Comparison of ENCODE assay signal across 8 cellular contexts in genomic region chr16:66551788-66552287, GRCh38. TPM values are rescaled to one million over a fixed set of nuclear protein-coding genes. Genes with fewer than 3 reads are reported as not detected.
A peak's percentile ranks its signal among the peaks of the same experiment; 100 is the strongest.
DNase-seq lines count a peak whose midpoint lies in the region; ATAC-seq lines count a peak whose summit lies in the region.

No MANE protein-coding gene starts in this region.

- H3K9me3 ChIP-seq in HUES6 (ENCODE audit: control insufficient read depth, insufficient read depth, low read depth, low read length) = peaks cover 3% of the 10 kb centered on the region

- H3K27ac Mint-ChIP-seq in naive thymus-derived CD8-positive, alpha-beta T cell = peak overlapping the region; percentile 88 to 97 (median 95)

- ATAC-seq in naive thymus-derived CD8-positive, alpha-beta T cell = peak in 1 of 2 donors; percentile 1
- no peak for ATAC-seq in left colon
- ATAC-seq in GM21390 (IDR thresholded peaks at IDR 0.05; ENCODE audit: unreplicated experiment) = no peak
- ATAC-seq in GM18909 (IDR thresholded peaks at IDR 0.05; ENCODE audit: poor library complexity, unreplicated experiment) = no peak

- peaks cover 0 to 16% (median 0%) of the 10 kb centered on the region in 3 donors for H3K36me3 Mint-ChIP-seq in naive thymus-derived CD8-positive, alpha-beta T cell

- peaks cover 58 to 88% (median 77%) of the 10 kb centered on the region in 4 donors for H3K4me1 Mint-ChIP-seq in naive thymus-derived CD8-positive, alpha-beta T cell

- POLR2A ChIA-PET in naive thymus-derived CD8-positive, alpha-beta T cell (lab: Charles Lee) = interaction anchor here (0.6 to 14.3 kb wide), 17 partner anchors 8 to 1011 kb away, joined by 3 to 213 read pairs (median 4); partner anchors contain the start of genes CMTM2, CMTM3, CTCF and DYNC1LI2

- H3K36me3 ChIP-seq in HUES6 (ENCODE audit: control insufficient read depth, insufficient read depth, low read length) = no peaks in the 10 kb centered on the region

- DNase-seq in EL = peak; percentile 15
- peak in 1 of 61 donors; percentile 50 for DNase-seq in caudate nucleus (lab: John Stamatoyannopoulos, UW)
- no peak for DNase-seq in naive thymus-derived CD8-positive, alpha-beta T cell
- DNase-seq in left colon = no peak
- DNase-seq in ACHN = no peak

- in situ Hi-C loops in ACHN (cut with HindIII; ENCODE audit: low pct_ligation_motif_present, low pct_unique_long_range_greater_than_20kb, low sequenced_read_pairs) = no loop called here

- intact Hi-C loops in left colon (cut with DNase I, micrococcal nuclease) = no loop called here

- H3K4me3 ChIP-seq in HUES6 (ENCODE audit: low read depth, low read length) = peak overlapping the region; percentile 59

- peaks cover 0 to 2% (median 0%) of the 10 kb centered on the region in 5 donors for H3K27me3 Mint-ChIP-seq in naive thymus-derived CD8-positive, alpha-beta T cell

- H3K9me3 Mint-ChIP-seq in naive thymus-derived CD8-positive, alpha-beta T cell = peaks cover 0 to 1% (median 0%) of the 10 kb centered on the region in 9 donors

- H3K27me3 ChIP-seq in HUES6 (ENCODE audit: control insufficient read depth, insufficient read depth, low read length) = peaks cover 15% of the 10 kb centered on the region

- H3K27ac ChIP-seq in HUES6 (ENCODE audit: low read depth, low read length) = no peak overlapping the region
- H3K27ac ChIP-seq in caudate nucleus (ENCODE audit: low read depth, low read length) = peak overlapping the region; percentile 100

- H3K9ac ChIP-seq in HUES6 (ENCODE audit: low read length) = peak overlapping the region; percentile 63

- H3K4me3 Mint-ChIP-seq in naive thymus-derived CD8-positive, alpha-beta T cell = peak overlapping the region; percentile 92 to 99 (median 96)

- peaks cover 9% of the 10 kb centered on the region for H3K4me1 ChIP-seq in HUES6 (ENCODE audit: control insufficient read depth, insufficient read depth, low read length)

RNA-seq across cellular contexts. Expression of gene CKLF, which starts 0.5 kb away (rescaled TPM):
- 10 to 100 TPM; 43.1 to 44.4 TPM for total RNA-seq in naive thymus-derived CD8-positive, alpha-beta T cell
- 100 to 1,000 TPM in 2 of 3 donors, 10 to 100 TPM in 1; 99.6 to 179 (median 111) TPM for polyA plus RNA-seq in naive thymus-derived CD8-positive, alpha-beta T cell
- total RNA-seq in left colon = 10 to 100 TPM; 27.5 to 31.8 TPM

RNA-seq across cellular contexts. Expression of gene TK2, which starts 1.9 kb away (rescaled TPM):
- 1 to 10 TPM; 6.8 to 8.7 TPM for total RNA-seq in naive thymus-derived CD8-positive, alpha-beta T cell
- 1 to 10 TPM; 1.9 to 4.0 (median 2.5) TPM for polyA plus RNA-seq in naive thymus-derived CD8-positive, alpha-beta T cell
- total RNA-seq in left colon = 10 to 100 TPM; 14.5 to 19.2 TPM

RNA-seq across cellular contexts. Expression of gene CMTM1, which starts 14.4 kb away (rescaled TPM):
- 1 to 10 TPM; 3.5 to 3.9 TPM for total RNA-seq in naive thymus-derived CD8-positive, alpha-beta T cell
- under 1 TPM in 2 of 3 donors, not detected in 1; 0.48 to 0.50 TPM for polyA plus RNA-seq in naive thymus-derived CD8-positive, alpha-beta T cell
- 1 to 10 TPM; 3.4 to 4.9 TPM for total RNA-seq in left colon

RNA-seq across cellular contexts. Expression of gene CMTM2, which starts 27.4 kb away (rescaled TPM):
- total RNA-seq in naive thymus-derived CD8-positive, alpha-beta T cell = under 1 TPM in 1 of 2 experiments, not detected in 1; 0.58 TPM
- polyA plus RNA-seq in naive thymus-derived CD8-positive, alpha-beta T cell = under 1 TPM in 1 of 3 donors, not detected in 2; 0.18 TPM
- total RNA-seq in left colon = not detected

RNA-seq across cellular contexts. Expression of gene CMTM3, which starts 52.7 kb away (rescaled TPM):
- total RNA-seq in naive thymus-derived CD8-positive, alpha-beta T cell = 10 to 100 TPM; 55.2 to 55.8 TPM
- 10 to 100 TPM; 76.1 to 81.3 (median 78.5) TPM for polyA plus RNA-seq in naive thymus-derived CD8-positive, alpha-beta T cell
- 1 to 10 TPM; 3.4 to 6.7 TPM for total RNA-seq in left colon
